ENCODE assay signal across 10 cellular contexts in the genomic region with DNA sequence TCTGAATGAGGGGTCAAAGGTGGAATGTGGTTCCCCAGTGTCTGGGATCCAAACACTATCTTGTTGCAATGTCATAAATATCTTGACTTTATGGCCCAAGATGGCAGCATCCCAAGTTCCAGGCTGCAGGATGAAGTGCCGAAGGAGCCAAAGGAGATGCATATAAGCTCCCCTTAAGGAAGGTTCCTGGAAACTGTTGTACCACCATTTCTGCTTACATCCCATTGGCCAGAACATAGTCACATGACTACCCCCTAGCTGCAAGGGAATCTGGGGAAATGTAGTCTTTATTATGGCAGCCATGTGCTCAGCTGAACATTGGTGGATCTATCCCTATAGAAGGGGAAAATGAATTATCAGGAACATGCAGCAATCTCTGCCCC. TPM values are rescaled to one million over a fixed set of nuclear protein-coding genes. Genes with fewer than 3 reads are reported as not detected.
A peak's percentile ranks its signal among the peaks of the same experiment; 100 is the strongest.
DNase-seq lines count a peak whose midpoint lies in the region; ATAC-seq, FAIRE-seq and TF ChIP-seq lines count a peak whose summit lies in the region.
"Had no signal": no experiment of that assay in that cellular context is flagged by ENCODE, and none has a peak within 500 bp of the region (broad histone marks: within the 10 kb centered on the region; RNA-seq: fewer than 3 reads in every experiment).

No MANE protein-coding gene starts in this region.

- FAIRE-seq in A549 (lab: Jason Lieb, UNC), result no peak

- H3K27me3 ChIP-seq in duodenal mucosa (ENCODE audit: control insufficient read depth in 1 of 2, insufficient read depth in 2 of 2, low read length in 2 of 2), result no peaks in the 10 kb centered on the region
- H3K27me3 ChIP-seq: neutrophil, stomach had no signal

- no peaks in the 10 kb centered on the region for H3K36me3 ChIP-seq in duodenal mucosa (ENCODE audit: control insufficient read depth in 1 of 2, insufficient read depth in 2 of 2, low read length in 2 of 2)
- H3K36me3 ChIP-seq: neutrophil, stomach had no signal

- POLR2A ChIA-PET in A549 (lab: Yijun Ruan, JAX), result no interaction called here
- POLR2A ChIA-PET in HEK293T (lab: Yijun Ruan, JAX), result no interaction called here

- no peaks in the 10 kb centered on the region for H3K4me1 Mint-ChIP-seq in activated T-helper 1 cell treated with anti-CD3 and anti-CD28 coated beads, Interleukin-12 subunit alpha, Interleukin-12 subunit beta, Interleukin-2, Interleukin-4 antibody, amounts not matched to agents 30 ng/mL and 10 ng/mL and 1 ng/mL, durations not matched to agents 14 hours and 24 hours and 36 hours (ENCODE audit: low read depth)
- H3K4me1 Mint-ChIP-seq in endothelial cell (ENCODE audit: unreplicated experiment), result peaks cover 5% of the 10 kb centered on the region

- peaks cover 14% of the 10 kb centered on the region; the same call in 2 of the 3 replicates for H3K9me3 ChIP-seq in A549
- H3K9me3 ChIP-seq in duodenal mucosa (ENCODE audit: control insufficient read depth in 1 of 2, low read length in 2 of 2), result no peaks in the 10 kb centered on the region
- H3K9me3 ChIP-seq: neutrophil, stomach had no signal

- DNase-seq in A549 (ENCODE audit: low read depth in 1 of 2, low spot score in 1 of 2) (peak in 1 of 2 experiments; percentile 31), NAMALWA (ENCODE audit: low spot score) (peak; percentile 72), HEK293T (ENCODE audit: extremely low spot score) (no peak), endothelial cell (ENCODE audit: low spot score) (no peak)
- no peak for DNase-seq in activated T-helper 1 cell treated with anti-CD3 and anti-CD28 coated beads, Interleukin-12 subunit alpha, Interleukin-12 subunit beta, Interleukin-2, Interleukin-4 antibody, amounts not matched to agents 30 ng/mL and 10 ng/mL and 1 ng/mL, durations not matched to agents 14 hours and 24 hours and 36 hours (ENCODE audit: low spot score)
- no peak for DNase-seq in stimulated activated CD4-positive, alpha-beta T cell treated with anti-CD3 and anti-CD28 coated beads, Interleukin-2, amount 100 ng/mL, for 24 hours

- no peak for TF ChIP-seq EP300 in A549 (IDR thresholded peaks at IDR 0.05)

- no peaks in the 10 kb centered on the region for H3K9me3 Mint-ChIP-seq in activated T-helper 1 cell treated with anti-CD3 and anti-CD28 coated beads, Interleukin-12 subunit alpha, Interleukin-12 subunit beta, Interleukin-2, Interleukin-4 antibody, amounts not matched to agents 30 ng/mL and 10 ng/mL and 1 ng/mL, durations not matched to agents 14 hours and 24 hours and 36 hours
- H3K9me3 Mint-ChIP-seq in endothelial cell (ENCODE audit: unreplicated experiment), result no peaks in the 10 kb centered on the region

- TF ChIP-seq RAD21 in A549 (conservative IDR thresholded peaks at IDR 0.05 in 1 of 2, IDR thresholded peaks at IDR 0.05 in 1 of 2), result no peak

- H3K4me3 ChIP-seq in A549, result no peak overlapping the region
- H3K4me3 ChIP-seq in duodenal mucosa (ENCODE audit: low read depth in 1 of 2, low read length in 2 of 2), result peak overlapping the region; percentile 1 to 25
- H3K4me3 ChIP-seq: stomach had no signal

- H3K27ac Mint-ChIP-seq in activated T-helper 1 cell treated with anti-CD3 and anti-CD28 coated beads, Interleukin-12 subunit alpha, Interleukin-12 subunit beta, Interleukin-2, Interleukin-4 antibody, amounts not matched to agents 30 ng/mL and 10 ng/mL and 1 ng/mL, durations not matched to agents 14 hours and 24 hours and 36 hours, result no peak overlapping the region
- H3K27ac Mint-ChIP-seq in endothelial cell (ENCODE audit: unreplicated experiment), result no peak overlapping the region

- intact Hi-C loops in activated T-helper 1 cell treated with anti-CD3 and anti-CD28 coated beads, Interleukin-12 subunit alpha, Interleukin-12 subunit beta, Interleukin-2, Interleukin-4 antibody, amounts not matched to agents 30 ng/mL and 10 ng/mL and 1 ng/mL, durations not matched to agents 14 hours and 24 hours and 36 hours (cut with micrococcal nuclease), result loop anchor here (10.0 kb wide), 1 partner anchor 497 kb away; no protein-coding TSS in a partner anchor

- ATAC-seq in A549 (no peak), GM19025 (IDR thresholded peaks at IDR 0.05; ENCODE audit: low read depth, unreplicated experiment) (peak; percentile 18)

- no peak overlapping the region for H3K4me3 Mint-ChIP-seq in activated T-helper 1 cell treated with anti-CD3 and anti-CD28 coated beads, Interleukin-12 subunit alpha, Interleukin-12 subunit beta, Interleukin-2, Interleukin-4 antibody, amounts not matched to agents 30 ng/mL and 10 ng/mL and 1 ng/mL, durations not matched to agents 14 hours and 24 hours and 36 hours
- no peak overlapping the region for H3K4me3 Mint-ChIP-seq in endothelial cell (ENCODE audit: unreplicated experiment)

- 100% methylated on average over 1 of the region's 1 CpG for WGBS in A549 (ENCODE audit: missing lambda C conversion rate)

- H3K4me1 ChIP-seq in A549 (peaks cover 19% of the 10 kb centered on the region), duodenal mucosa (ENCODE audit: control insufficient read depth in 1 of 2, insufficient read depth in 2 of 2, low read length in 2 of 2) (peaks cover 34 to 39% of the 10 kb centered on the region in 2 donors)

- no peak overlapping the region for H3K4me2 ChIP-seq in A549

- CTCF ChIA-PET in A549 (lab: Yijun Ruan, JAX), result interaction anchor here (0.9 to 5.5 kb wide), 5 partner anchors 9 to 277 kb away, joined by 3 to 26 read pairs (median 7); no protein-coding TSS in a partner anchor
- CTCF ChIA-PET in HEK293T (lab: Yijun Ruan, JAX), result no interaction called here

- no peak overlapping the region for H3K9ac ChIP-seq in duodenal mucosa (ENCODE audit: low read depth in 1 of 2, low read length in 2 of 2)

- no peak for TF ChIP-seq POLR2A in A549 (IDR thresholded peaks at IDR 0.05; ENCODE audit: low read length)

- TF ChIP-seq CTCF in A549 (IDR thresholded peaks at IDR 0.05) (no peak), endothelial cell (IDR thresholded peaks at IDR 0.05; ENCODE audit: unreplicated experiment) (no peak)

- H3K27ac ChIP-seq in A549, result peak overlapping the region in 1 of 2 experiments; percentile 58; a peak in 2 of 6 replicates
- no peak overlapping the region for H3K27ac ChIP-seq in duodenal mucosa (ENCODE audit: low read depth, low read length)
- H3K27ac ChIP-seq: neutrophil, stomach had no signal

- no peaks in the 10 kb centered on the region for H3K27me3 Mint-ChIP-seq in activated T-helper 1 cell treated with anti-CD3 and anti-CD28 coated beads, Interleukin-12 subunit alpha, Interleukin-12 subunit beta, Interleukin-2, Interleukin-4 antibody, amounts not matched to agents 30 ng/mL and 10 ng/mL and 1 ng/mL, durations not matched to agents 14 hours and 24 hours and 36 hours (ENCODE audit: insufficient read depth)
- no peaks in the 10 kb centered on the region for H3K27me3 Mint-ChIP-seq in endothelial cell (ENCODE audit: unreplicated experiment)

- no peaks in the 10 kb centered on the region for H3K36me3 Mint-ChIP-seq in activated T-helper 1 cell treated with anti-CD3 and anti-CD28 coated beads, Interleukin-12 subunit alpha, Interleukin-12 subunit beta, Interleukin-2, Interleukin-4 antibody, amounts not matched to agents 30 ng/mL and 10 ng/mL and 1 ng/mL, durations not matched to agents 14 hours and 24 hours and 36 hours (ENCODE audit: low read depth)
- H3K36me3 Mint-ChIP-seq in endothelial cell (ENCODE audit: low read depth, unreplicated experiment), result no peaks in the 10 kb centered on the region

TF ChIP-seq in A549, 52 proteins besides CTCF, POLR2A, EP300 and RAD21 (continues in another document):
- TF ChIP-seq, protein P1, sequence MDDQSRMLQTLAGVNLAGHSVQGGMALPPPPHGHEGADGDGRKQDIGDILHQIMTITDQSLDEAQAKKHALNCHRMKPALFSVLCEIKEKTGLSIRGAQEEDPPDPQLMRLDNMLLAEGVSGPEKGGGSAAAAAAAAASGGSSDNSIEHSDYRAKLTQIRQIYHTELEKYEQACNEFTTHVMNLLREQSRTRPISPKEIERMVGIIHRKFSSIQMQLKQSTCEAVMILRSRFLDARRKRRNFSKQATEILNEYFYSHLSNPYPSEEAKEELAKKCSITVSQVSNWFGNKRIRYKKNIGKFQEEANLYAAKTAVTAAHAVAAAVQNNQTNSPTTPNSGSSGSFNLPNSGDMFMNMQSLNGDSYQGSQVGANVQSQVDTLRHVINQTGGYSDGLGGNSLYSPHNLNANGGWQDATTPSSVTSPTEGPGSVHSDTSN (IDR thresholded peaks at IDR 0.05), result no peak
- no peak for TF ChIP-seq EHMT2 (IDR thresholded peaks at IDR 0.05; ENCODE audit: low read depth)
- TF ChIP-seq CEBPB (IDR thresholded peaks at IDR 0.05), result no peak
- TF ChIP-seq HOXB13 (CRISPR knock-in tag; IDR thresholded peaks at IDR 0.05; ENCODE audit: low read depth), result no peak
- no peak for TF ChIP-seq EHF (CRISPR knock-in tag; IDR thresholded peaks at IDR 0.05)

TF ChIP-seq in HEK293T, 16 proteins besides CTCF, POLR2A, EP300 and RAD21:
- TF ChIP-seq LEF1 (IDR thresholded peaks at IDR 0.05; ENCODE audit: borderline replicate concordance), result no peak
- no peak for TF ChIP-seq ARNT (IDR thresholded peaks at IDR 0.05)
- no peak for TF ChIP-seq FOXK2 (IDR thresholded peaks at IDR 0.05)
- no peak for TF ChIP-seq BHLHE40 (IDR thresholded peaks at IDR 0.05; ENCODE audit: borderline replicate concordance)
- TF ChIP-seq TARDBP (IDR thresholded peaks at IDR 0.05), result no peak

RNA-seq across cellular contexts. Expression of gene BDH1, which starts 54.3 kb away (rescaled TPM):
- polyA plus RNA-seq in A549 (2011; rRNA removed) (4.4 and 4.6 TPM in 2 replicates), A549 (2017; fragmentation: RNase III; extraction: RNeasy Plus Mini Kit Qiagen cat#74134 plus additional on column Dnase treatment) (2.8 to 3.7 TPM (median 3.1 TPM) in 3 replicates)
- 5.5 and 6.2 TPM in 2 replicates for polyA plus RNA-seq in A549 (2012; cell fraction: cytosol; rRNA removed)
- polyA plus RNA-seq in A549 (2012; cell fraction: nucleus; rRNA removed), result 8.8 and 10.5 TPM in 2 replicates
- 3.3 and 3.7 TPM in 2 replicates for polyA minus RNA-seq in A549 (2011; rRNA and poly(A)+ RNA removed)
- 120 and 126 TPM in 2 replicates for total RNA-seq in activated T-helper 1 cell treated with anti-CD3 and anti-CD28 coated beads, Interleukin-12 subunit alpha, Interleukin-12 subunit beta, Interleukin-2, Interleukin-4 antibody, amounts not matched to agents 30 ng/mL and 10 ng/mL and 1 ng/mL, durations not matched to agents 14 hours and 24 hours and 36 hours
- 4.7 TPM for total RNA-seq in endothelial cell (ENCODE audit: unreplicated experiment)

Comparison
In these comparisons a context has a peak if more than half of its experiments do, and no peak if none do; other contexts are left out.
1. RNA of gene BDH1, which starts 54.3 kb away (total RNA-seq): 120 to 126 TPM in activated T-helper 1 cell treated with anti-CD3 and anti-CD28 coated beads, Interleukin-12 subunit alpha, Interleukin-12 subunit beta, Interleukin-2, Interleukin-4 antibody, amounts not matched to agents 30 ng/mL and 10 ng/mL and 1 ng/mL, durations not matched to agents 14 hours and 24 hours and 36 hours; 4.7 TPM in endothelial cell (single experiment); every median in the first group is over 10 times any median in the second.